Comparison of ENCODE assay signal across 12 cellular contexts in genomic region chr5:73603998-73604397, GRCh38. TPM values are rescaled to one million over a fixed set of nuclear protein-coding genes. Genes with fewer than 3 reads are reported as not detected.
"Had no signal": no experiment of that assay in that cellular context is flagged by ENCODE, and none has a peak within 500 bp of the region (broad histone marks: within the 10 kb centered on the region; RNA-seq: fewer than 3 reads in every experiment).

No MANE protein-coding gene starts in this region.

- ATAC-seq: right cardiac atrium; stimulated activated naive CD8-positive, alpha-beta T cell treated with anti-CD3 and anti-CD28 coated beads, Interleukin-15, amount 100 ng/mL, for 72 hours had no signal

- H3K4me1 ChIP-seq: prostate gland had no signal

- DNase-seq: activated CD4-positive, alpha-beta T cell treated with anti-CD3 and anti-CD28 coated beads, Interleukin-2, amount 10 ng/mL, durations not matched to agents 7 days and 5 days; activated naive CD8-positive, alpha-beta T cell treated with anti-CD3 and anti-CD28 coated beads, Interleukin-2, amount 10 ng/mL, durations not matched to agents 7 days and 5 days; anterior cingulate cortex; dorsolateral prefrontal cortex; glutamatergic neuron; hypothalamus; mesenchymal stem cell; right cardiac atrium; stimulated activated naive CD8-positive, alpha-beta T cell treated with anti-CD3 and anti-CD28 coated beads, Interleukin-15, amount 100 ng/mL, for 72 hours; testis had no signal

- H3K9me3 ChIP-seq: prostate gland, testis had no signal

- H3K36me3 ChIP-seq: prostate gland had no signal

- H3K4me3 ChIP-seq: dorsolateral prefrontal cortex, prostate gland, smooth muscle cell, testis had no signal

- H3K27ac ChIP-seq: dorsolateral prefrontal cortex, prostate gland, testis had no signal

- H3K27me3 ChIP-seq: dorsolateral prefrontal cortex, testis had no signal

- H3K4me2 ChIP-seq: smooth muscle cell had no signal

RNA-seq across cellular contexts. Expression of gene ARHGEF28, which starts 22.0 kb away (rescaled TPM):
- total RNA-seq: activated CD4-positive, alpha-beta T cell treated with anti-CD3 and anti-CD28 coated beads, Interleukin-2, amount 10 ng/mL, durations not matched to agents 7 days and 5 days had no signal
